19 cellular contexts compared by ENCODE assay signal in genomic region chr17:13113821-13114525, GRCh38.
"Had no signal": no experiment of that assay in that cellular context is flagged by ENCODE, and none has a peak within 500 bp of the region (broad histone marks: within the 10 kb centered on the region; RNA-seq: fewer than 3 reads in every experiment).

No MANE protein-coding gene starts in this region.

- H3K36me3 ChIP-seq: esophagus muscularis mucosa, thoracic aorta, upper lobe of right lung had no signal

- H3K27me3 Mint-ChIP-seq: activated CD8-positive, alpha-beta memory T cell treated with anti-CD3 and anti-CD28 coated beads, Interleukin-2, amount 10 ng/mL, durations not matched to agents 7 days and 5 days had no signal

- DNase-seq: activated B cell treated with CpG ODN at 0.5 μM for 24 hours; activated CD8-positive, alpha-beta memory T cell treated with anti-CD3 and anti-CD28 coated beads, Interleukin-2, amount 10 ng/mL, durations not matched to agents 7 days and 5 days; dermis blood vessel endothelial cell; effector CD4-positive, alpha-beta T cell; naive B cell; occipital lobe; stimulated activated CD4-positive, alpha-beta T cell treated with anti-CD3 and anti-CD28 coated beads, Interleukin-4, amount 100 ng/mL, for 24 hours; upper lobe of right lung had no signal

- H3K4me1 Mint-ChIP-seq: activated B cell treated with CpG ODN at 0.5 μM for 24 hours; activated CD8-positive, alpha-beta memory T cell treated with anti-CD3 and anti-CD28 coated beads, Interleukin-2, amount 10 ng/mL, durations not matched to agents 7 days and 5 days; activated naive CD4-positive, alpha-beta T cell treated with anti-CD3 and anti-CD28 coated beads, Interleukin-2, amount 50 U/mL, for 24 hours; activated naive CD8-positive, alpha-beta T cell treated with anti-CD3 and anti-CD28 coated beads, Interleukin-2, amount 50 U/mL, for 24 hours; naive B cell; stimulated activated effector memory CD8-positive, alpha-beta T cell treated with anti-CD3 and anti-CD28 coated beads, Interleukin-12 subunit alpha, Interleukin-12 subunit beta, amount 100 ng/mL, for 72 hours had no signal

- H3K4me1 ChIP-seq: upper lobe of right lung had no signal

- H3K27ac Mint-ChIP-seq: activated B cell treated with CpG ODN at 0.5 μM for 24 hours; activated CD8-positive, alpha-beta memory T cell treated with anti-CD3 and anti-CD28 coated beads, Interleukin-2, amount 10 ng/mL, durations not matched to agents 7 days and 5 days; activated CD8-positive, alpha-beta T cell treated with anti-CD3 and anti-CD28 coated beads, Interleukin-2, amount 10 ng/mL, durations not matched to agents 7 days and 5 days; activated naive CD4-positive, alpha-beta T cell treated with anti-CD3 and anti-CD28 coated beads, Interleukin-2, amount 50 U/mL, for 24 hours; activated naive CD8-positive, alpha-beta T cell treated with anti-CD3 and anti-CD28 coated beads, Interleukin-2, amount 50 U/mL, for 24 hours; activated T-helper 2 cell treated with anti-CD3 and anti-CD28 coated beads, Interferon-gamma antibody, Interleukin-2, Interleukin-4, amounts not matched to agents 10 μg/mL and 5 μg/mL and 100 μg/mL, durations not matched to agents 14 hours and 24 hours and 36 hours; stimulated activated effector memory CD8-positive, alpha-beta T cell treated with anti-CD3 and anti-CD28 coated beads, Interleukin-12 subunit alpha, Interleukin-12 subunit beta, amount 100 ng/mL, for 72 hours; stimulated activated naive CD8-positive, alpha-beta T cell treated with anti-CD3 and anti-CD28 coated beads, Interleukin-15, Interleukin-2, amounts not matched to agents 100 ng/mL and 50 ng/mL, for 24 hours; T-cell had no signal

- ATAC-seq: activated CD8-positive, alpha-beta memory T cell treated with anti-CD3 and anti-CD28 coated beads, Interleukin-2, amount 10 ng/mL, durations not matched to agents 7 days and 5 days; activated CD8-positive, alpha-beta T cell treated with anti-CD3 and anti-CD28 coated beads, Interleukin-2, amount 10 ng/mL, durations not matched to agents 7 days and 5 days; T-cell had no signal

- H3K4me3 Mint-ChIP-seq: activated CD8-positive, alpha-beta memory T cell treated with anti-CD3 and anti-CD28 coated beads, Interleukin-2, amount 10 ng/mL, durations not matched to agents 7 days and 5 days; activated CD8-positive, alpha-beta T cell treated with anti-CD3 and anti-CD28 coated beads, Interleukin-2, amount 10 ng/mL, durations not matched to agents 7 days and 5 days; activated naive CD4-positive, alpha-beta T cell treated with anti-CD3 and anti-CD28 coated beads, Interleukin-2, amount 50 U/mL, for 24 hours; activated naive CD8-positive, alpha-beta T cell treated with anti-CD3 and anti-CD28 coated beads, Interleukin-2, amount 50 U/mL, for 24 hours; stimulated activated effector memory CD8-positive, alpha-beta T cell treated with anti-CD3 and anti-CD28 coated beads, Interleukin-12 subunit alpha, Interleukin-12 subunit beta, amount 100 ng/mL, for 72 hours; stimulated activated naive CD8-positive, alpha-beta T cell treated with anti-CD3 and anti-CD28 coated beads, Interleukin-15, Interleukin-2, amounts not matched to agents 100 ng/mL and 50 ng/mL, for 24 hours; T-cell had no signal

- H3K27ac ChIP-seq: esophagus muscularis mucosa, skin epidermis, thoracic aorta, upper lobe of right lung had no signal

- H3K9me3 Mint-ChIP-seq: activated B cell treated with CpG ODN at 0.5 μM for 24 hours; activated naive CD4-positive, alpha-beta T cell treated with anti-CD3 and anti-CD28 coated beads, Interleukin-2, amount 50 U/mL, for 24 hours; activated naive CD8-positive, alpha-beta T cell treated with anti-CD3 and anti-CD28 coated beads, Interleukin-2, amount 50 U/mL, for 24 hours; activated T-helper 2 cell treated with anti-CD3 and anti-CD28 coated beads, Interferon-gamma antibody, Interleukin-2, Interleukin-4, amounts not matched to agents 10 μg/mL and 5 μg/mL and 100 μg/mL, durations not matched to agents 14 hours and 24 hours and 36 hours; stimulated activated effector memory CD8-positive, alpha-beta T cell treated with anti-CD3 and anti-CD28 coated beads, Interleukin-12 subunit alpha, Interleukin-12 subunit beta, amount 100 ng/mL, for 72 hours; stimulated activated naive CD8-positive, alpha-beta T cell treated with anti-CD3 and anti-CD28 coated beads, Interleukin-15, Interleukin-2, amounts not matched to agents 100 ng/mL and 50 ng/mL, for 24 hours; T-cell had no signal

- H3K36me3 Mint-ChIP-seq: activated CD8-positive, alpha-beta memory T cell treated with anti-CD3 and anti-CD28 coated beads, Interleukin-2, amount 10 ng/mL, durations not matched to agents 7 days and 5 days; activated naive CD4-positive, alpha-beta T cell treated with anti-CD3 and anti-CD28 coated beads, Interleukin-2, amount 50 U/mL, for 24 hours; naive B cell; stimulated activated effector memory CD8-positive, alpha-beta T cell treated with anti-CD3 and anti-CD28 coated beads, Interleukin-12 subunit alpha, Interleukin-12 subunit beta, amount 100 ng/mL, for 72 hours; T-cell had no signal

- H3K9me3 ChIP-seq: esophagus muscularis mucosa, mucosa of descending colon, thoracic aorta, upper lobe of right lung had no signal

- H3K4me3 ChIP-seq: mucosa of descending colon, skin epidermis, upper lobe of right lung had no signal
